ENCODE assay signal across 9 cellular contexts in genomic region chr2:191501390-191502168, GRCh38.
A peak's percentile ranks its signal among the peaks of the same experiment; 100 is the strongest.
DNase-seq lines count a peak whose midpoint lies in the region; ATAC-seq and TF ChIP-seq lines count a peak whose summit lies in the region.
"Had no signal": no experiment of that assay in that cellular context is flagged by ENCODE, and none has a peak within 500 bp of the region (broad histone marks: within the 10 kb centered on the region; RNA-seq: fewer than 3 reads in every experiment).

No MANE protein-coding gene starts in this region.

- TF ChIP-seq CTCF in HCT116 (IDR thresholded peaks at IDR 0.05 in 2 of 3, conservative IDR thresholded peaks at IDR 0.05 in 1 of 3; ENCODE audit: borderline replicate concordance in 1 of 3, insufficient read depth in 1 of 3, low read depth in 2 of 3, low read length in 2 of 3) = peak; percentile 40 to 85 (median 69)
- TF ChIP-seq CTCF in heart right ventricle (IDR thresholded peaks at IDR 0.05) = peak; percentile 42 to 83 (median 72)
- peak; percentile 79 for TF ChIP-seq CTCF in smooth muscle cell (IDR thresholded peaks at IDR 0.05; ENCODE audit: borderline replicate concordance, insufficient read depth, poor library complexity, severe bottlenecking)

- H4K20me1 ChIP-seq in HCT116 (ENCODE audit: insufficient read depth) (no peaks in the 10 kb centered on the region), smooth muscle cell (ENCODE audit: low read depth) (no peaks in the 10 kb centered on the region)

- H3K4me3 ChIP-seq in HCT116 (replicated peaks in 1 of 2; ENCODE audit: low read depth in 1 of 2, low read length in 2 of 2) (no peak overlapping the region), heart right ventricle (no peak overlapping the region), smooth muscle cell (no peak overlapping the region)

- H2AFZ ChIP-seq in HCT116 (ENCODE audit: low read depth, low read length, poor library complexity, severe bottlenecking) (no peak overlapping the region), smooth muscle cell (ENCODE audit: low read depth) (peak overlapping the region; percentile 49)

- H3K27me3 ChIP-seq in HCT116 (ENCODE audit: insufficient read depth, low read length) = no peaks in the 10 kb centered on the region
- no peaks in the 10 kb centered on the region for H3K27me3 ChIP-seq in heart right ventricle
- no peaks in the 10 kb centered on the region for H3K27me3 ChIP-seq in smooth muscle cell (ENCODE audit: low read depth)

- H3K27ac ChIP-seq in HCT116 (ENCODE audit: low read depth, low read length) (no peak overlapping the region), heart right ventricle (peak overlapping the region in 7 of 10 donors; percentile 41 to 61 (median 51)), smooth muscle cell (ENCODE audit: low read depth) (no peak overlapping the region)
- H3K27ac ChIP-seq: epithelial cell of prostate had no signal

- H3F3A ChIP-seq in smooth muscle cell (ENCODE audit: low read depth) = no peaks in the 10 kb centered on the region

- RAD21 ChIA-PET in HCT116 (lab: Charles Lee; ENCODE audit: low non-redundant PET in 1 of 2, low total read pairs in 2 of 2, uncharacterized antibody in 2 of 2, unreplicated experiment in 2 of 2) = interaction anchor here in 1 of 2 experiments (0.6 kb wide), 1 partner anchor 254 kb away, joined by 3 read pairs; no protein-coding TSS in a partner anchor

- H3K9ac ChIP-seq in HCT116 (ENCODE audit: low read length) (no peak overlapping the region), smooth muscle cell (ENCODE audit: low read depth) (no peak overlapping the region)

- no peaks in the 10 kb centered on the region for H3K9me2 ChIP-seq in HCT116 (ENCODE audit: insufficient read depth)

- ATAC-seq in HCT116 = peak; percentile 61; the same call in 1 of the 2 replicates
- peak; percentile 63 for ATAC-seq in SK-N-SH treated with all-trans-retinoic acid at 6 μM for 48 hours
- peak in 6 of 8 donors; percentile 50 to 77 (median 64) for ATAC-seq in heart right ventricle

- POLR2A ChIA-PET in HCT116 (lab: Charles Lee) = no interaction called here

- H3K79me2 ChIP-seq in HCT116 (ENCODE audit: insufficient read depth, low read length) (no peaks in the 10 kb centered on the region), smooth muscle cell (ENCODE audit: low read depth) (no peaks in the 10 kb centered on the region)

- H3K36me3 ChIP-seq in HCT116 (ENCODE audit: control insufficient read depth in 1 of 2, insufficient read depth in 2 of 2, low read length in 2 of 2) = no peaks in the 10 kb centered on the region
- no peaks in the 10 kb centered on the region for H3K36me3 ChIP-seq in heart right ventricle
- H3K36me3 ChIP-seq in smooth muscle cell (ENCODE audit: low read depth) = no peaks in the 10 kb centered on the region

- no TSS peak for BruUV-seq in HCT116 (replicated peaks; lab: Mats Ljungman, UMichigan)

- H3K4me1 ChIP-seq in HCT116 (ENCODE audit: control insufficient read depth in 1 of 2, insufficient read depth in 2 of 2, low read length in 2 of 2) (no peaks in the 10 kb centered on the region), heart right ventricle (peaks cover 0 to 26% (median 7%) of the 10 kb centered on the region in 9 donors), smooth muscle cell (ENCODE audit: low read depth) (no peaks in the 10 kb centered on the region)

- H3K9me3 ChIP-seq in HCT116 (ENCODE audit: control insufficient read depth in 1 of 2, insufficient read depth in 1 of 2, low read depth in 1 of 2, low read length in 2 of 2) (no peaks in the 10 kb centered on the region), heart right ventricle (no peaks in the 10 kb centered on the region), smooth muscle cell (replicated peaks; ENCODE audit: low read depth) (no peaks in the 10 kb centered on the region)

- CTCF ChIA-PET in HCT116 (lab: Charles Lee) = interaction anchor here (0.8 to 4.0 kb wide), 5 partner anchors 20 to 450 kb away, joined by 3 to 27 read pairs (median 8); no protein-coding TSS in a partner anchor

- no peak for TF ChIP-seq POLR2A in HCT116 (IDR thresholded peaks at IDR 0.05; ENCODE audit: borderline replicate concordance, extremely low read depth, insufficient read depth, insufficient read length)

- intact Hi-C loops in HCT116 (cut with micrococcal nuclease) = loop anchor here (1.0 to 5.0 kb wide), 5 partner anchors 256 to 449 kb away; partner anchors contain the start of gene MYO1B
- intact Hi-C loops in heart right ventricle (cut with DNase I) = loop anchor here in 9 of 10 donors (1.0 to 10.0 kb wide), 11 partner anchors 264 to 447 kb away; no protein-coding TSS in a partner anchor

- H3K4me2 ChIP-seq in HCT116 (ENCODE audit: low read length) = no peak overlapping the region
- no peak overlapping the region for H3K4me2 ChIP-seq in smooth muscle cell

- 57 to 64% methylated on average over 5 of the region's 5 CpGs for WGBS in heart right ventricle, 2 donors
- 85% methylated on average over 5 of the region's 5 CpGs for WGBS in smooth muscle cell (ENCODE audit: low lambda C conversion rate)

- peak; percentile 37 for DNase-seq in HCT116 (ENCODE audit: low read depth, low spot score)
- no peak for DNase-seq in heart right ventricle
- DNase-seq in smooth muscle cell (lab: John Stamatoyannopoulos, UW; ENCODE audit: unreplicated experiment) = no peak
- DNase-seq in effector CD8-positive, alpha-beta T cell (lab: John Stamatoyannopoulos, UW) = no peak
- no peak for DNase-seq in NCI-H2029 (lab: John Stamatoyannopoulos, UW)
- DNase-seq in activated T-cell treated with anti-CD3 and anti-CD28 coated beads, Interleukin-2, amount 50 U/mL, for 48 hours = no peak
- DNase-seq in OCI-M2 (lab: John Stamatoyannopoulos, UW; ENCODE audit: unreplicated experiment) = no peak

- TF ChIP-seq RAD21 in HCT116 (IDR thresholded peaks at IDR 0.05; ENCODE audit: low read depth) = peak; percentile 88

TF ChIP-seq in HCT116, 20 proteins besides CTCF, POLR2A, EP300 and RAD21:
- TF ChIP-seq SIN3A (IDR thresholded peaks at IDR 0.05; ENCODE audit: low read depth) = no peak
- no peak for TF ChIP-seq EZH2phosphoT487 (IDR thresholded peaks at IDR 0.05; ENCODE audit: borderline replicate concordance)
- no peak for TF ChIP-seq SRF (IDR thresholded peaks at IDR 0.05; ENCODE audit: low read depth)
- TF ChIP-seq, protein P1, sequence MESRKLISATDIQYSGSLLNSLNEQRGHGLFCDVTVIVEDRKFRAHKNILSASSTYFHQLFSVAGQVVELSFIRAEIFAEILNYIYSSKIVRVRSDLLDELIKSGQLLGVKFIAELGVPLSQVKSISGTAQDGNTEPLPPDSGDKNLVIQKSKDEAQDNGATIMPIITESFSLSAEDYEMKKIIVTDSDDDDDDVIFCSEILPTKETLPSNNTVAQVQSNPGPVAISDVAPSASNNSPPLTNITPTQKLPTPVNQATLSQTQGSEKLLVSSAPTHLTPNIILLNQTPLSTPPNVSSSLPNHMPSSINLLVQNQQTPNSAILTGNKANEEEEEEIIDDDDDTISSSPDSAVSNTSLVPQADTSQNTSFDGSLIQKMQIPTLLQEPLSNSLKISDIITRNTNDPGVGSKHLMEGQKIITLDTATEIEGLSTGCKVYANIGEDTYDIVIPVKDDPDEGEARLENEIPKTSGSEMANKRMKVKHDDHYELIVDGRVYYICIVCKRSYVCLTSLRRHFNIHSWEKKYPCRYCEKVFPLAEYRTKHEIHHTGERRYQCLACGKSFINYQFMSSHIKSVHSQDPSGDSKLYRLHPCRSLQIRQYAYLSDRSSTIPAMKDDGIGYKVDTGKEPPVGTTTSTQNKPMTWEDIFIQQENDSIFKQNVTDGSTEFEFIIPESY (IDR thresholded peaks at IDR 0.05; ENCODE audit: extremely low read depth, insufficient replicate concordance, low read length) = no peak

TF ChIP-seq in SK-N-SH treated with all-trans-retinoic acid at 6 μM for 48 hours, 23 proteins besides CTCF, POLR2A, EP300 and RAD21:
- TF ChIP-seq CSRNP3 (CRISPR knock-in tag; IDR thresholded peaks at IDR 0.05) (no peak), ARNTL (CRISPR knock-in tag; IDR thresholded peaks at IDR 0.05; ENCODE audit: borderline replicate concordance, low read depth) (no peak), ZNF565 (CRISPR knock-in tag; conservative IDR thresholded peaks at IDR 0.05; ENCODE audit: low read depth) (no peak), TOX (CRISPR knock-in tag; IDR thresholded peaks at IDR 0.05; ENCODE audit: borderline replicate concordance) (no peak), SNAI2 (CRISPR knock-in tag; IDR thresholded peaks at IDR 0.05) (no peak), ZFP3 (CRISPR knock-in tag; IDR thresholded peaks at IDR 0.05) (no peak)
- TF ChIP-seq, protein P2, sequence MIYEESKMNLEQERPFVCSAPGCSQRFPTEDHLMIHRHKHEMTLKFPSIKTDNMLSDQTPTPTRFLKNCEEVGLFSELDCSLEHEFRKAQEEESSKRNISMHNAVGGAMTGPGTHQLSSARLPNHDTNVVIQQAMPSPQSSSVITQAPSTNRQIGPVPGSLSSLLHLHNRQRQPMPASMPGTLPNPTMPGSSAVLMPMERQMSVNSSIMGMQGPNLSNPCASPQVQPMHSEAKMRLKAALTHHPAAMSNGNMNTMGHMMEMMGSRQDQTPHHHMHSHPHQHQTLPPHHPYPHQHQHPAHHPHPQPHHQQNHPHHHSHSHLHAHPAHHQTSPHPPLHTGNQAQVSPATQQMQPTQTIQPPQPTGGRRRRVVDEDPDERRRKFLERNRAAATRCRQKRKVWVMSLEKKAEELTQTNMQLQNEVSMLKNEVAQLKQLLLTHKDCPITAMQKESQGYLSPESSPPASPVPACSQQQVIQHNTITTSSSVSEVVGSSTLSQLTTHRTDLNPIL (CRISPR knock-in tag; IDR thresholded peaks at IDR 0.05; ENCODE audit: low read depth) = no peak

Comparison
In these comparisons a context has a peak if more than half of its experiments do, and no peak if none do; other contexts are left out.
1. H3K27ac ChIP-seq: peak in heart right ventricle (7 of 10); none in HCT116 (single experiment) and smooth muscle cell (single experiment).
2. Peak in every context shown above with its lines, with median percentiles within 50 percentile points of each other: ATAC-seq and CTCF ChIP-seq.